Comparison of ENCODE assay signal across 21 cellular contexts in genomic region chr6:53938810-53939209, GRCh38.
A peak's percentile ranks its signal among the peaks of the same experiment; 100 is the strongest.
DNase-seq lines count a peak whose midpoint lies in the region; ATAC-seq, FAIRE-seq and TF ChIP-seq lines count a peak whose summit lies in the region.
"Had no signal": no experiment of that assay in that cellular context is flagged by ENCODE, and none has a peak within 500 bp of the region (broad histone marks: within the 10 kb centered on the region; RNA-seq: fewer than 3 reads in every experiment).

No MANE protein-coding gene starts in this region.

- no peaks in the 10 kb centered on the region for H3K36me3 Mint-ChIP-seq in stimulated activated naive CD8-positive, alpha-beta T cell treated with anti-CD3 and anti-CD28 coated beads, Interleukin-15, Interleukin-2, amounts not matched to agents 100 ng/mL and 50 ng/mL, for 24 hours (ENCODE audit: low read depth)
- H3K36me3 Mint-ChIP-seq: activated naive CD4-positive, alpha-beta T cell treated with anti-CD3 and anti-CD28 coated beads, Interleukin-2, amount 50 U/mL, for 24 hours; T-cell had no signal

- FAIRE-seq in urothelium cell line (lab: Jason Lieb, UNC) = no peak
- FAIRE-seq: HepG2 had no signal

- peaks cover 20% of the 10 kb centered on the region for H3K4me1 Mint-ChIP-seq in stimulated activated naive CD8-positive, alpha-beta T cell treated with anti-CD3 and anti-CD28 coated beads, Interleukin-15, Interleukin-2, amounts not matched to agents 100 ng/mL and 50 ng/mL, for 24 hours (ENCODE audit: low read depth)
- H3K4me1 Mint-ChIP-seq: activated naive CD4-positive, alpha-beta T cell treated with anti-CD3 and anti-CD28 coated beads, Interleukin-2, amount 50 U/mL, for 24 hours had no signal

- DNase-seq in stimulated activated naive CD8-positive, alpha-beta T cell treated with anti-CD3 and anti-CD28 coated beads, Interleukin-15, Interleukin-2, amounts not matched to agents 100 U/mL and 50 U/mL, for 24 hours = no peak
- peak; percentile 63 for DNase-seq in astrocyte of the spinal cord (ENCODE audit: low read depth, low spot score)
- DNase-seq in activated CD4-positive, alpha-beta T cell treated with anti-CD3 and anti-CD28 coated beads for 1 hour = no peak
- DNase-seq in urothelium cell line (ENCODE audit: low spot score) = no peak
- no peak for DNase-seq in HT-29 (ENCODE audit: low spot score)
- DNase-seq: activated CD4-positive, alpha-beta T cell treated with anti-CD3 and anti-CD28 coated beads, Interleukin-2, amount 50 U/mL, for 1 hour; activated T-cell treated with anti-CD3 and anti-CD28 coated beads for 4 hours; C1 segment of cervical spinal cord; DMS 273 treated with DMSO at 0.1 percent for 48 hours; foreskin keratinocyte; NCI-H187 treated with DMSO at 0.1 percent for 48 hours; NCI-H446; Right ventricle myocardium superior; stimulated activated CD4-positive, alpha-beta T cell treated with anti-CD3 and anti-CD28 coated beads, Interleukin-12 subunit alpha, Interleukin-12 subunit beta, amount 100 ng/mL, for 4 hours; T-cell had no signal

- H3K4me3 ChIP-seq in astrocyte of the spinal cord (ENCODE audit: low read depth, low read length) = no peak overlapping the region
- H3K4me3 ChIP-seq: thoracic aorta had no signal

- H3K4me3 Mint-ChIP-seq in stimulated activated naive CD8-positive, alpha-beta T cell treated with anti-CD3 and anti-CD28 coated beads, Interleukin-15, Interleukin-2, amounts not matched to agents 100 ng/mL and 50 ng/mL, for 24 hours = no peak overlapping the region
- H3K4me3 Mint-ChIP-seq: activated naive CD4-positive, alpha-beta T cell treated with anti-CD3 and anti-CD28 coated beads, Interleukin-2, amount 50 U/mL, for 24 hours; T-cell had no signal

- no peak for ATAC-seq in stimulated activated naive CD8-positive, alpha-beta T cell treated with anti-CD3 and anti-CD28 coated beads, Interleukin-15, Interleukin-2, amounts not matched to agents 100 U/mL and 50 U/mL, for 24 hours
- ATAC-seq in HG03460 (IDR thresholded peaks at IDR 0.05; ENCODE audit: unreplicated experiment) (peak; percentile 58), GM21447 (IDR thresholded peaks at IDR 0.05; ENCODE audit: unreplicated experiment) (no peak)
- ATAC-seq: foreskin keratinocyte, T-cell had no signal

- H3K27me3 Mint-ChIP-seq in stimulated activated naive CD8-positive, alpha-beta T cell treated with anti-CD3 and anti-CD28 coated beads, Interleukin-15, Interleukin-2, amounts not matched to agents 100 ng/mL and 50 ng/mL, for 24 hours = peaks cover 20% of the 10 kb centered on the region

- H3K27ac Mint-ChIP-seq in stimulated activated naive CD8-positive, alpha-beta T cell treated with anti-CD3 and anti-CD28 coated beads, Interleukin-15, Interleukin-2, amounts not matched to agents 100 ng/mL and 50 ng/mL, for 24 hours = peak overlapping the region; percentile 32
- H3K27ac Mint-ChIP-seq: activated naive CD4-positive, alpha-beta T cell treated with anti-CD3 and anti-CD28 coated beads, Interleukin-2, amount 50 U/mL, for 24 hours; T-cell had no signal

- in situ Hi-C loops in astrocyte of the spinal cord (cut with HindIII; ENCODE audit: low sequenced_read_pairs) = no loop called here

- no peaks in the 10 kb centered on the region for H3K9me3 Mint-ChIP-seq in stimulated activated naive CD8-positive, alpha-beta T cell treated with anti-CD3 and anti-CD28 coated beads, Interleukin-15, Interleukin-2, amounts not matched to agents 100 ng/mL and 50 ng/mL, for 24 hours
- H3K9me3 Mint-ChIP-seq: activated naive CD4-positive, alpha-beta T cell treated with anti-CD3 and anti-CD28 coated beads, Interleukin-2, amount 50 U/mL, for 24 hours; T-cell had no signal

- TF ChIP-seq CTCF in astrocyte of the spinal cord (IDR thresholded peaks at IDR 0.05; ENCODE audit: low read depth, low read length) = no peak
